In the genomic region with DNA sequence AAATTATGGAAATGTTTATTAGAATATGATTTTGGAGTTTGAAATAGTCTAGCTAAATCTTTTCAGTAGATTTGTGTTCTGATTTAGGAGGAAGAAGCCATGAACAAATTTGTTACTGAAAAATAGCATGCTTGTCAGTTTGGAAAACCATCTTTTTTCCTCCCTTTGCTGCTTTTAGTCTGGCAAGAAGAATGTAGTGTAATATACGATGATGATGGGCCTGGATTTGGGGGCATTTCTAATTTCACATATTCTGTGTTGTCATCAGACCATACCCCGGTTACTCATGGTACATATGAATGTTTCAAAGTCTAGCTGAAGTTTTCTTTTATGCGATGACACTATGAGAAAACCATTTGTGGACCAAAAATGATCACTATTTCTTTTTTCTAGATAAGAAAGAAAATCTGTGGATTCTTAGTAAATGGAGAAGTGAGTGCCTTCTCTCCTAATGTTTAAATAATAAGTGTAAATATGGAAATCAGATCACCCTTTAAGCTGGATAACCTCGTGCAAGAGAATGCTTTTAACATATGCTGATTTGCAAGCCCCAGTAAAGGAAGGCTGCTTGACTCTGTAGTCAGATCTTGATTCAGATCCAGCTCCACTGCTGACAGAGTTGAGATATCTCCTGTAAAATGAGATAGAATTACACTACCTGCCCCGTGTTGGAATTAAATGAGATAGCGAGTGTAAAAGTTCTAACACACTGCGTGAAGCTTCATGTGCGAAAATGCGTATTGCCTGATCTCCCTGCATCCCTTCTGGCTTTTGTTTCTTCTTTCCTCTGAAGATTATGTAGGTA, we compare ENCODE assay signal across 2 cellular contexts.
TF ChIP-seq lines count a peak whose summit lies in the region.

No MANE protein-coding gene starts in this region.

TF ChIP-seq in IMR-90, 13 proteins besides CTCF, POLR2A, EP300 and RAD21:
- TF ChIP-seq CEBPB (IDR thresholded peaks at IDR 0.05; ENCODE audit: low read depth, low read length) (no peak), RFX5 (IDR thresholded peaks at IDR 0.05; ENCODE audit: low read depth, low read length) (no peak)

TF ChIP-seq in endothelial cell of umbilical vein, 7 proteins besides CTCF, POLR2A, EP300 and RAD21:
- TF ChIP-seq EZH2 (IDR thresholded peaks at IDR 0.05; ENCODE audit: borderline replicate concordance, low read depth, low read length, severe bottlenecking) (no peak), FOS (IDR thresholded peaks at IDR 0.05; ENCODE audit: borderline replicate concordance, insufficient read depth, low read length) (no peak), POLR2AphosphoS5 (IDR thresholded peaks at IDR 0.05; ENCODE audit: insufficient read depth, low read depth, low read length) (no peak), GATA2 (IDR thresholded peaks at IDR 0.05; ENCODE audit: insufficient read depth, insufficient read length, low read depth, low read length) (no peak), JUN (IDR thresholded peaks at IDR 0.05; ENCODE audit: borderline replicate concordance, insufficient read depth, insufficient read length, low read depth) (no peak), MYC (IDR thresholded peaks at IDR 0.05; ENCODE audit: low read depth, low read length) (no peak)
- TF ChIP-seq, protein P1, sequence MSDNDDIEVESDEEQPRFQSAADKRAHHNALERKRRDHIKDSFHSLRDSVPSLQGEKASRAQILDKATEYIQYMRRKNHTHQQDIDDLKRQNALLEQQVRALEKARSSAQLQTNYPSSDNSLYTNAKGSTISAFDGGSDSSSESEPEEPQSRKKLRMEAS (IDR thresholded peaks at IDR 0.05; ENCODE audit: insufficient read depth, insufficient read length) = no peak
